In the genomic region with DNA sequence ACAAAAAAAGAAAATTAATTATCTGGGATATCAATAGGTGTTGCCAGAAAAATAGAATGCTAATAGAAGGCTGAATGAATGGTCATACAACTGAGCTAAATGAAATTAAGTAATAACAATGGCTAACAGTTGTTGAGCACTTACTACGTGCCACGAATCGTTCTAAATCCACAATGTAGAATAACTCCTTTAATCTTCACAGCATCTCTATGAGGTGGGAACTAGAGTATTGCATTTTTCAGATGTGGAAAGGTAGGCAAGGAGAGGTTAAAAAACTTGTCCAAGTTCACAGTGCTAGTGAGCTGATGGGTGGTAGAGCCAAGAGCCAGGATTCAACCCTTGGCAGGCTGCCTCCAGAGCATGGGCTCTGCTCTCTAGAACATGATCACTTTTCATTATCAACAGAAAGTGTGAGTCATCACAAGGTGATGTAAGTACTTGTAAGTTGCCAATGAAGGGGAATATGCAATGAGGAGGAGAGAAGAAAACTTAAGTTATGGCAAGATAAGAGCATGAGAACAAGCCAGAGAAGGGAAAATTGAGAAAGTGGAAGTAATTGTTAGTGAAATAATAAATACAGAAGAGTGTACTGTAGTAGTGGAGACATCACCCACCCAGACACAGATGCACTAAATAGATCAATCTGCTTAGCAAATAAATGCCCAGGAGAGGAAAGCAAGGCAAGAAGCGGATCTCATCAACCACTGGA, we compare ENCODE assay signal across 9 cellular contexts.
A peak's percentile ranks its signal among the peaks of the same experiment; 100 is the strongest.
DNase-seq lines count a peak whose midpoint lies in the region; ATAC-seq and TF ChIP-seq lines count a peak whose summit lies in the region.
"Had no signal": no experiment of that assay in that cellular context is flagged by ENCODE, and none has a peak within 500 bp of the region (broad histone marks: within the 10 kb centered on the region; RNA-seq: fewer than 3 reads in every experiment).

No MANE protein-coding gene starts in this region.

- no peaks in the 10 kb centered on the region for H3K27me3 ChIP-seq in uterus

- H3K9me3 ChIP-seq in uterus = no peaks in the 10 kb centered on the region

- no peaks in the 10 kb centered on the region for H3K4me1 ChIP-seq in uterus

- H3K27me3 Mint-ChIP-seq in activated T-helper 17 cell treated with anti-CD3 and anti-CD28 coated beads, Interleukin-2, amount 50 U/mL, for 72 hours = no peaks in the 10 kb centered on the region

- ATAC-seq in Right ventricle myocardium inferior = peak; percentile 89
- ATAC-seq in GM21529 (IDR thresholded peaks at IDR 0.05; ENCODE audit: unreplicated experiment) = no peak
- ATAC-seq in activated T-helper 17 cell treated with anti-CD3 and anti-CD28 coated beads, Interleukin-2, amount 50 U/mL, for 72 hours (replicated peaks) = no peak

- H3K27ac ChIP-seq in uterus = no peak overlapping the region

- no peaks in the 10 kb centered on the region for H3K9me3 Mint-ChIP-seq in activated T-helper 17 cell treated with anti-CD3 and anti-CD28 coated beads, Interleukin-2, amount 50 U/mL, for 72 hours

- H3K36me3 ChIP-seq in uterus = no peaks in the 10 kb centered on the region

- DNase-seq in Right ventricle myocardium inferior (ENCODE audit: missing footprints) (peak; percentile 73), cardiac septum (ENCODE audit: low spot score) (no peak), SW480 (ENCODE audit: low spot score) (peak; percentile 28), hepatic stellate cell (ENCODE audit: low spot score) (peak; percentile 17), uterus (peak; percentile 33 to 45), ecto neural progenitor cell (ENCODE audit: low spot score) (no peak)
- DNase-seq: foreskin melanocyte had no signal

- no peak for TF ChIP-seq CTCF in uterus (IDR thresholded peaks at IDR 0.05)

- intact Hi-C loops in Right ventricle myocardium inferior (cut with DNase I) (no loop called here), cardiac septum (cut with DNase I) (no loop called here), uterus (cut with DNase I; ENCODE audit: low total_unique reads) (no loop called here)

- TF ChIP-seq POLR2A in uterus (IDR thresholded peaks at IDR 0.05) = no peak

- no peaks in the 10 kb centered on the region for H3K36me3 Mint-ChIP-seq in activated T-helper 17 cell treated with anti-CD3 and anti-CD28 coated beads, Interleukin-2, amount 50 U/mL, for 72 hours (ENCODE audit: low read depth)

- no peaks in the 10 kb centered on the region for H3K4me1 Mint-ChIP-seq in activated T-helper 17 cell treated with anti-CD3 and anti-CD28 coated beads, Interleukin-2, amount 50 U/mL, for 72 hours

- H3K4me3 ChIP-seq in uterus = no peak overlapping the region

- H3K27ac Mint-ChIP-seq in activated T-helper 17 cell treated with anti-CD3 and anti-CD28 coated beads, Interleukin-2, amount 50 U/mL, for 72 hours = no peak overlapping the region

- H3K4me3 Mint-ChIP-seq in activated T-helper 17 cell treated with anti-CD3 and anti-CD28 coated beads, Interleukin-2, amount 50 U/mL, for 72 hours = no peak overlapping the region

Comparison
In these comparisons a context has a peak if more than half of its experiments do, and no peak if none do; other contexts are left out.
1. DNase-seq: peak in Right ventricle myocardium inferior (single experiment), SW480 (single experiment), hepatic stellate cell (single experiment) and uterus (2 of 2); none in cardiac septum (single experiment) and ecto neural progenitor cell (single experiment).